Comparison of ENCODE assay signal across 2 cellular contexts in the genomic region with DNA sequence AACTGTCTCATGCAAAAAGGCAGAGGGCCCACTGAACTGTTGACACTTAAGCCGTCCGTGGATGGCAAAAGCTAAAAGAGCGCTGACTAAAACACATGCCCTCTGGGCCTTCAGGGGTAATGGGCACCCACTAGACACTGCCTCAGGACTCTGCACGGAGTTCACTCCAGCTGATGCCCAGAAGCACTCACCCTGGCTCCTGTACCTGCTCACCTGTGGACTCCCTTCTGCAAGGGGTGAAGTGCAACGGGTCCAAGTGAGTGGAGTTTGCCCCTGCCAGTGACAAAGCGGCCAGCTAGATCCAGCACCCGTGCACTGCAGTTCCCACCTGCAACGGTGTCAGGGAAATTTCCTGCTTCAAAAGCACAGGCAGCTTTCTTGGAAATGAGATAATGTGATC.
TF ChIP-seq lines count a peak whose summit lies in the region.

No MANE protein-coding gene starts in this region.

TF ChIP-seq in liver, 16 proteins besides CTCF, POLR2A, EP300 and RAD21 (continued from another document):
- TF ChIP-seq, protein P1, sequence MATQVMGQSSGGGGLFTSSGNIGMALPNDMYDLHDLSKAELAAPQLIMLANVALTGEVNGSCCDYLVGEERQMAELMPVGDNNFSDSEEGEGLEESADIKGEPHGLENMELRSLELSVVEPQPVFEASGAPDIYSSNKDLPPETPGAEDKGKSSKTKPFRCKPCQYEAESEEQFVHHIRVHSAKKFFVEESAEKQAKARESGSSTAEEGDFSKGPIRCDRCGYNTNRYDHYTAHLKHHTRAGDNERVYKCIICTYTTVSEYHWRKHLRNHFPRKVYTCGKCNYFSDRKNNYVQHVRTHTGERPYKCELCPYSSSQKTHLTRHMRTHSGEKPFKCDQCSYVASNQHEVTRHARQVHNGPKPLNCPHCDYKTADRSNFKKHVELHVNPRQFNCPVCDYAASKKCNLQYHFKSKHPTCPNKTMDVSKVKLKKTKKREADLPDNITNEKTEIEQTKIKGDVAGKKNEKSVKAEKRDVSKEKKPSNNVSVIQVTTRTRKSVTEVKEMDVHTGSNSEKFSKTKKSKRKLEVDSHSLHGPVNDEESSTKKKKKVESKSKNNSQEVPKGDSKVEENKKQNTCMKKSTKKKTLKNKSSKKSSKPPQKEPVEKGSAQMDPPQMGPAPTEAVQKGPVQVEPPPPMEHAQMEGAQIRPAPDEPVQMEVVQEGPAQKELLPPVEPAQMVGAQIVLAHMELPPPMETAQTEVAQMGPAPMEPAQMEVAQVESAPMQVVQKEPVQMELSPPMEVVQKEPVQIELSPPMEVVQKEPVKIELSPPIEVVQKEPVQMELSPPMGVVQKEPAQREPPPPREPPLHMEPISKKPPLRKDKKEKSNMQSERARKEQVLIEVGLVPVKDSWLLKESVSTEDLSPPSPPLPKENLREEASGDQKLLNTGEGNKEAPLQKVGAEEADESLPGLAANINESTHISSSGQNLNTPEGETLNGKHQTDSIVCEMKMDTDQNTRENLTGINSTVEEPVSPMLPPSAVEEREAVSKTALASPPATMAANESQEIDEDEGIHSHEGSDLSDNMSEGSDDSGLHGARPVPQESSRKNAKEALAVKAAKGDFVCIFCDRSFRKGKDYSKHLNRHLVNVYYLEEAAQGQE (IDR thresholded peaks at IDR 0.05) = no peak
- TF ChIP-seq HNF4G (IDR thresholded peaks at IDR 0.05) (peak; percentile 81), JUND (IDR thresholded peaks at IDR 0.05) (peak in 1 of 2 donors; percentile 40), SP1 (IDR thresholded peaks at IDR 0.05) (peak; percentile 39), MAX (IDR thresholded peaks at IDR 0.05) (peak; percentile 69), TAF1 (conservative IDR thresholded peaks at IDR 0.05) (no peak), RXRA (IDR thresholded peaks at IDR 0.05) (peak; percentile 61 to 76), HNF4A (conservative IDR thresholded peaks at IDR 0.05) (peak; percentile 93 to 95)
- TF ChIP-seq, protein P2, sequence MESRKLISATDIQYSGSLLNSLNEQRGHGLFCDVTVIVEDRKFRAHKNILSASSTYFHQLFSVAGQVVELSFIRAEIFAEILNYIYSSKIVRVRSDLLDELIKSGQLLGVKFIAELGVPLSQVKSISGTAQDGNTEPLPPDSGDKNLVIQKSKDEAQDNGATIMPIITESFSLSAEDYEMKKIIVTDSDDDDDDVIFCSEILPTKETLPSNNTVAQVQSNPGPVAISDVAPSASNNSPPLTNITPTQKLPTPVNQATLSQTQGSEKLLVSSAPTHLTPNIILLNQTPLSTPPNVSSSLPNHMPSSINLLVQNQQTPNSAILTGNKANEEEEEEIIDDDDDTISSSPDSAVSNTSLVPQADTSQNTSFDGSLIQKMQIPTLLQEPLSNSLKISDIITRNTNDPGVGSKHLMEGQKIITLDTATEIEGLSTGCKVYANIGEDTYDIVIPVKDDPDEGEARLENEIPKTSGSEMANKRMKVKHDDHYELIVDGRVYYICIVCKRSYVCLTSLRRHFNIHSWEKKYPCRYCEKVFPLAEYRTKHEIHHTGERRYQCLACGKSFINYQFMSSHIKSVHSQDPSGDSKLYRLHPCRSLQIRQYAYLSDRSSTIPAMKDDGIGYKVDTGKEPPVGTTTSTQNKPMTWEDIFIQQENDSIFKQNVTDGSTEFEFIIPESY (IDR thresholded peaks at IDR 0.05) = no peak

TF ChIP-seq in HepG2, 621 proteins besides CTCF, POLR2A, EP300 and RAD21 (continued from another document):
- TF ChIP-seq, protein P3, sequence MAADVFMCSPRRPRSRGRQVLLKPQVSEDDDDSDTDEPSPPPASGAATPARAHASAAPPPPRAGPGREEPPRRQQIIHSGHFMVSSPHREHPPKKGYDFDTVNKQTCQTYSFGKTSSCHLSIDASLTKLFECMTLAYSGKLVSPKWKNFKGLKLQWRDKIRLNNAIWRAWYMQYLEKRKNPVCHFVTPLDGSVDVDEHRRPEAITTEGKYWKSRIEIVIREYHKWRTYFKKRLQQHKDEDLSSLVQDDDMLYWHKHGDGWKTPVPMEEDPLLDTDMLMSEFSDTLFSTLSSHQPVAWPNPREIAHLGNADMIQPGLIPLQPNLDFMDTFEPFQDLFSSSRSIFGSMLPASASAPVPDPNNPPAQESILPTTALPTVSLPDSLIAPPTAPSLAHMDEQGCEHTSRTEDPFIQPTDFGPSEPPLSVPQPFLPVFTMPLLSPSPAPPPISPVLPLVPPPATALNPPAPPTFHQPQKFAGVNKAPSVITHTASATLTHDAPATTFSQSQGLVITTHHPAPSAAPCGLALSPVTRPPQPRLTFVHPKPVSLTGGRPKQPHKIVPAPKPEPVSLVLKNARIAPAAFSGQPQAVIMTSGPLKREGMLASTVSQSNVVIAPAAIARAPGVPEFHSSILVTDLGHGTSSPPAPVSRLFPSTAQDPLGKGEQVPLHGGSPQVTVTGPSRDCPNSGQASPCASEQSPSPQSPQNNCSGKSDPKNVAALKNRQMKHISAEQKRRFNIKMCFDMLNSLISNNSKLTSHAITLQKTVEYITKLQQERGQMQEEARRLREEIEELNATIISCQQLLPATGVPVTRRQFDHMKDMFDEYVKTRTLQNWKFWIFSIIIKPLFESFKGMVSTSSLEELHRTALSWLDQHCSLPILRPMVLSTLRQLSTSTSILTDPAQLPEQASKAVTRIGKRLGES (CRISPR knock-in tag; IDR thresholded peaks at IDR 0.05; ENCODE audit: borderline replicate concordance) = no peak
- no peak for TF ChIP-seq MYNN (CRISPR knock-in tag; IDR thresholded peaks at IDR 0.05; ENCODE audit: low read depth)
- no peak for TF ChIP-seq TBX2 (CRISPR knock-in tag; IDR thresholded peaks at IDR 0.05; ENCODE audit: borderline replicate concordance)
- TF ChIP-seq SP1 (IDR thresholded peaks at IDR 0.05) = no peak
- no peak for TF ChIP-seq SP1 (CRISPR knock-in tag; IDR thresholded peaks at IDR 0.05)
- TF ChIP-seq, protein P4, sequence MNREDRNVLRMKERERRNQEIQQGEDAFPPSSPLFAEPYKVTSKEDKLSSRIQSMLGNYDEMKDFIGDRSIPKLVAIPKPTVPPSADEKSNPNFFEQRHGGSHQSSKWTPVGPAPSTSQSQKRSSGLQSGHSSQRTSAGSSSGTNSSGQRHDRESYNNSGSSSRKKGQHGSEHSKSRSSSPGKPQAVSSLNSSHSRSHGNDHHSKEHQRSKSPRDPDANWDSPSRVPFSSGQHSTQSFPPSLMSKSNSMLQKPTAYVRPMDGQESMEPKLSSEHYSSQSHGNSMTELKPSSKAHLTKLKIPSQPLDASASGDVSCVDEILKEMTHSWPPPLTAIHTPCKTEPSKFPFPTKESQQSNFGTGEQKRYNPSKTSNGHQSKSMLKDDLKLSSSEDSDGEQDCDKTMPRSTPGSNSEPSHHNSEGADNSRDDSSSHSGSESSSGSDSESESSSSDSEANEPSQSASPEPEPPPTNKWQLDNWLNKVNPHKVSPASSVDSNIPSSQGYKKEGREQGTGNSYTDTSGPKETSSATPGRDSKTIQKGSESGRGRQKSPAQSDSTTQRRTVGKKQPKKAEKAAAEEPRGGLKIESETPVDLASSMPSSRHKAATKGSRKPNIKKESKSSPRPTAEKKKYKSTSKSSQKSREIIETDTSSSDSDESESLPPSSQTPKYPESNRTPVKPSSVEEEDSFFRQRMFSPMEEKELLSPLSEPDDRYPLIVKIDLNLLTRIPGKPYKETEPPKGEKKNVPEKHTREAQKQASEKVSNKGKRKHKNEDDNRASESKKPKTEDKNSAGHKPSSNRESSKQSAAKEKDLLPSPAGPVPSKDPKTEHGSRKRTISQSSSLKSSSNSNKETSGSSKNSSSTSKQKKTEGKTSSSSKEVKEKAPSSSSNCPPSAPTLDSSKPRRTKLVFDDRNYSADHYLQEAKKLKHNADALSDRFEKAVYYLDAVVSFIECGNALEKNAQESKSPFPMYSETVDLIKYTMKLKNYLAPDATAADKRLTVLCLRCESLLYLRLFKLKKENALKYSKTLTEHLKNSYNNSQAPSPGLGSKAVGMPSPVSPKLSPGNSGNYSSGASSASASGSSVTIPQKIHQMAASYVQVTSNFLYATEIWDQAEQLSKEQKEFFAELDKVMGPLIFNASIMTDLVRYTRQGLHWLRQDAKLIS (CRISPR knock-in tag; IDR thresholded peaks at IDR 0.05) = no peak
- TF ChIP-seq ZSCAN20 (CRISPR knock-in tag; IDR thresholded peaks at IDR 0.05; ENCODE audit: borderline replicate concordance) = no peak
- TF ChIP-seq ZUFSP (CRISPR knock-in tag; IDR thresholded peaks at IDR 0.05; ENCODE audit: borderline replicate concordance) = no peak
- TF ChIP-seq, protein P1 (IDR thresholded peaks at IDR 0.05; ENCODE audit: borderline replicate concordance in 1 of 2, low read depth in 1 of 2, low read length in 2 of 2) = no peak
- no peak for TF ChIP-seq MBD4 (IDR thresholded peaks at IDR 0.05; ENCODE audit: borderline replicate concordance, low read length)
- no peak for TF ChIP-seq MNT (IDR thresholded peaks at IDR 0.05)
- no peak for TF ChIP-seq SIX4 (CRISPR knock-in tag; IDR thresholded peaks at IDR 0.05)
- no peak for TF ChIP-seq AGO2 (optimal IDR thresholded peaks at IDR 0.05; ENCODE audit: low read depth, low read length)
- TF ChIP-seq MTF1 (CRISPR knock-in tag; IDR thresholded peaks at IDR 0.05) = no peak
- TF ChIP-seq, protein P5, sequence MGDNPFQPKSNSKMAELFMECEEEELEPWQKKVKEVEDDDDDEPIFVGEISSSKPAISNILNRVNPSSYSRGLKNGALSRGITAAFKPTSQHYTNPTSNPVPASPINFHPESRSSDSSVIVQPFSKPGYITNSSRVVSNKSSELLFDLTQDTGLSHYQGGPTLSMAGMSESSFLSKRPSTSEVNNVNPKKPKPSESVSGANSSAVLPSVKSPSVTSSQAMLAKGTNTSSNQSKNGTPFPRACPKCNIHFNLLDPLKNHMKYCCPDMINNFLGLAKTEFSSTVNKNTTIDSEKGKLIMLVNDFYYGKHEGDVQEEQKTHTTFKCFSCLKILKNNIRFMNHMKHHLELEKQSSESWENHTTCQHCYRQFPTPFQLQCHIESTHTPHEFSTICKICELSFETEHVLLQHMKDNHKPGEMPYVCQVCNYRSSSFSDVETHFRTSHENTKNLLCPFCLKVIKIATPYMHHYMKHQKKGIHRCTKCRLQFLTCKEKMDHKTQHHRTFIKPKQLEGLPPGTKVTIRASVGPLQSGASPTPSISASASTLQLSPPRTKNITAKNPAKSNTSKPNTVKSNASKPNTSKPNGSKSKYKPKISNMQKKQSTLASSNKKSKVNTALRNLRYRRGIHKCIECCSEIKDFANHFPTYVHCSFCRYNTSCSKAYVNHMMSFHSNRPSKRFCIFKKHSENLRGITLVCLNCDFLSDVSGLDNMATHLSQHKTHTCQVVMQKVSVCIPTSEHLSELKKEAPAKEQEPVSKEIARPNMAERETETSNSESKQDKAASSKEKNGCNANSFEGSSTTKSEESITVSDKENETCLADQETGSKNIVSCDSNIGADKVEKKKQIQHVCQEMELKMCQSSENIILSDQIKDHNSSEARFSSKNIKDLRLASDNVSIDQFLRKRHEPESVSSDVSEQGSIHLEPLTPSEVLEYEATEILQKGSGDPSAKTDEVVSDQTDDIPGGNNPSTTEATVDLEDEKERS (CRISPR knock-in tag; IDR thresholded peaks at IDR 0.05) = no peak
- TF ChIP-seq ZNF446 (CRISPR knock-in tag; IDR thresholded peaks at IDR 0.05) = no peak
- TF ChIP-seq, protein P6, sequence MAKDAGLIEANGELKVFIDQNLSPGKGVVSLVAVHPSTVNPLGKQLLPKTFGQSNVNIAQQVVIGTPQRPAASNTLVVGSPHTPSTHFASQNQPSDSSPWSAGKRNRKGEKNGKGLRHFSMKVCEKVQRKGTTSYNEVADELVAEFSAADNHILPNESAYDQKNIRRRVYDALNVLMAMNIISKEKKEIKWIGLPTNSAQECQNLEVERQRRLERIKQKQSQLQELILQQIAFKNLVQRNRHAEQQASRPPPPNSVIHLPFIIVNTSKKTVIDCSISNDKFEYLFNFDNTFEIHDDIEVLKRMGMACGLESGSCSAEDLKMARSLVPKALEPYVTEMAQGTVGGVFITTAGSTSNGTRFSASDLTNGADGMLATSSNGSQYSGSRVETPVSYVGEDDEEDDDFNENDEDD (CRISPR knock-in tag; IDR thresholded peaks at IDR 0.05; ENCODE audit: borderline replicate concordance) = no peak
- no peak for TF ChIP-seq ZNF441 (CRISPR knock-in tag; IDR thresholded peaks at IDR 0.05; ENCODE audit: borderline replicate concordance)
- no peak for TF ChIP-seq ZNF33B (CRISPR knock-in tag; IDR thresholded peaks at IDR 0.05)
- no peak for TF ChIP-seq ZSCAN29 (CRISPR knock-in tag; conservative IDR thresholded peaks at IDR 0.05)
